17 cellular contexts compared by ENCODE assay signal in the genomic region with DNA sequence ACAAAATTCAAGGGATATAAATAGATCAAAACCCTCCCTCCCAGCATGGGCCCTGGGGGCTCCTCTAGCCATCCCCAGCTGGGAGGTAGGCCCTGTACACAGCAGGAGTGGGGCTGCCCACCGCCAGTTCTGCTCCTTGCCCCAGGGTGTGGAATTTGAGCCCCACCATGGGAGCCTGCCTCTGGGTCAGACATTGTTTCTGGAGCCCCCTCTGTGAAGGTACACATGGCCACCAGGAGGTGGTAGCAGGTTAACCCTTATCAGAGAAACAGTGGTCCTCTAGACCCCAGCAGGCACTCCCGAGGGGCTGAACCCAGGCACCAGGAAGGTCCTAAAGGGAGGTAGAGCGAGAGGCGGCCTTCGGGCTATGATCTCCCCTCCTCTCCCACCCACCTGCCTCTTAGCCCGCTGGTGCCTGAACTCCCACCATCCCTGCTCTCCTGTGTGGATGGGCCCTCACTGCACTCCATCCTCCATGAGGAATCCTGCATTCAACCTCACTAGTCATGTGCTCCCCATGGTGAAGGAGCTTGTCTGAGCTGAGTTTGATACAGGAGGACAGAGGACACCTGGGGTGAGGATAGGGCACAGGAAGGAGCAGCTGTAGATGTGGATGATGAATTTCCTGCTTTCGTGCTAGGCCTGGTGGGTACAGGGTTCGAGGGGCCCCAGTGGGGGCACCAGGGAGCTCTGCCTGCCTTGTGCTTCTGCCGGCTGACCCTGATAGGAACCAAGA.
"Had no signal": no experiment of that assay in that cellular context is flagged by ENCODE, and none has a peak within 500 bp of the region (broad histone marks: within the 10 kb centered on the region; RNA-seq: fewer than 3 reads in every experiment).

No MANE protein-coding gene starts in this region.

- H3K4me1 ChIP-seq: breast epithelium, psoas muscle, spleen, tibial artery had no signal

- H3K27ac ChIP-seq: breast epithelium, psoas muscle, spleen, tibial artery had no signal

- DNase-seq: activated CD4-positive, alpha-beta memory T cell treated with anti-CD3 and anti-CD28 coated beads for 36 hours; activated gamma-delta T cell treated with Interleukin-2 at 50 U/mL for 16 hours; activated naive CD8-positive, alpha-beta T cell treated with anti-CD3 and anti-CD28 coated beads, Interleukin-2, amount 10 ng/mL, durations not matched to agents 7 days and 5 days; activated T-cell treated with anti-CD3 and anti-CD28 coated beads, Interleukin-2, amount 50 U/mL, for 72 hours; anterior cingulate cortex; dermis blood vessel endothelial cell; erythroblast; left cardiac atrium; occipital lobe; psoas muscle; spleen; stimulated activated CD4-positive, alpha-beta T cell treated with anti-CD3 and anti-CD28 coated beads, Interleukin-1b, Interleukin-23, amount 100 ng/mL, for 48 hours; tibial artery had no signal

- H3K9me3 ChIP-seq: breast epithelium, psoas muscle, spleen, tibial artery had no signal

- ATAC-seq: activated T-cell treated with anti-CD3 and anti-CD28 coated beads, Interleukin-2, amount 50 U/mL, for 72 hours; left cardiac atrium; natural killer cell treated with Interleukin-12 subunit alpha and Interleukin-12 subunit beta and Interleukin-15 and Interleukin-18, amount 100 ng/mL, for 72 hours; psoas muscle; sciatic nerve; stimulated activated memory B cell treated with anti-CD40 and anti-IgM and Interleukin-4, amounts not matched to agents 10 μg/mL and 1 μg/mL and 100 μg/mL, for 72 hours had no signal

- H3K27me3 ChIP-seq: breast epithelium had no signal

- H3K36me3 ChIP-seq: breast epithelium, spleen, tibial artery had no signal

- H3K4me3 ChIP-seq: breast epithelium, psoas muscle, spleen, tibial artery had no signal
